ENCODE assay signal across 19 cellular contexts in the genomic region with DNA sequence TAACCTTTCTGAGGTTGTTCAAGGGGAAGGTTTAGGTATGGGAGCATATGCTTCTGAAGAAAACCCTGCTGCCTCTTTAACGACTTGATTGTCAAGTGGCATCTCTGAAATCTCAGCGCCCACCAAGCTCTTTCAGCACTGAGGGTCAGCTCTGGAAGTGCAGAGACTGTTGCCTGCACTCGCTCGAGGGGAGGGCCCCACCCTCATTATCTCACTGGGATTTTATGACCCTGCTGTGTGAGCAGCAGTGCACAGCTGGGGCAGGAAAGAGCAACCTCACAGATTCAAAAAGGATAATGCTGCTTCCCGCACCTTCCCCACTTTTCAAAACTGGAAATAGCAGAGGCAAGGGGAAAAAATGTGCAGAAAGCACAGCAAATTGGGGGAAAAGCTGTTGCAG.
"Had no signal": no experiment of that assay in that cellular context is flagged by ENCODE, and none has a peak within 500 bp of the region (broad histone marks: within the 10 kb centered on the region; RNA-seq: fewer than 3 reads in every experiment).

No MANE protein-coding gene starts in this region.

- ATAC-seq: activated CD4-positive, CD25-positive, alpha-beta regulatory T cell treated with anti-CD3 and anti-CD28 coated beads, Interleukin-2, amount 50 U/mL, for 24 hours; activated T-cell treated with anti-CD3 and anti-CD28 coated beads, Interleukin-2, amount 50 U/mL, for 72 hours; foreskin keratinocyte; left ventricle myocardium superior; pancreas; psoas muscle; stimulated activated naive CD8-positive, alpha-beta T cell treated with anti-CD3 and anti-CD28 coated beads, Interleukin-15, Interleukin-2, amounts not matched to agents 100 U/mL and 50 U/mL, for 24 hours had no signal

- H3K4me1 ChIP-seq: foreskin keratinocyte, pancreas, psoas muscle, right atrium auricular region had no signal

- H3K36me3 ChIP-seq: cardiac muscle cell, pancreas, right atrium auricular region had no signal

- H3K4me1 Mint-ChIP-seq: activated CD4-positive, alpha-beta memory T cell treated with anti-CD3 and anti-CD28 coated beads, Interleukin-2, amount 10 ng/mL, durations not matched to agents 7 days and 5 days; activated CD4-positive, alpha-beta T cell treated with anti-CD3 and anti-CD28 coated beads, Interleukin-2, amount 10 ng/mL, durations not matched to agents 24 days and 14 days; activated naive CD4-positive, alpha-beta T cell treated with anti-CD3 and anti-CD28 coated beads, Interleukin-2, amount 10 ng/mL, durations not matched to agents 7 days and 5 days; immature natural killer cell had no signal

- H3K27ac Mint-ChIP-seq: activated CD4-positive, alpha-beta memory T cell treated with anti-CD3 and anti-CD28 coated beads, Interleukin-2, amount 10 ng/mL, durations not matched to agents 7 days and 5 days; activated CD4-positive, alpha-beta T cell treated with anti-CD3 and anti-CD28 coated beads, Interleukin-2, amount 10 ng/mL, durations not matched to agents 24 days and 14 days; activated naive CD4-positive, alpha-beta T cell treated with anti-CD3 and anti-CD28 coated beads, Interleukin-2, amount 10 ng/mL, durations not matched to agents 7 days and 5 days; activated T-cell treated with anti-CD3 and anti-CD28 coated beads, Interleukin-2, amount 50 U/mL, for 72 hours; immature natural killer cell; nephron had no signal

- H3K4me3 ChIP-seq: cardiac muscle cell, pancreas, psoas muscle, right atrium auricular region had no signal

- H3K9me3 Mint-ChIP-seq: nephron had no signal

- H3K9me3 ChIP-seq: pancreas, psoas muscle, right atrium auricular region had no signal

- H3K27me3 ChIP-seq: foreskin keratinocyte, pancreas, right atrium auricular region had no signal

- H3K27ac ChIP-seq: cardiac muscle cell, foreskin keratinocyte, pancreas, psoas muscle, right atrium auricular region, VCaP had no signal

- FAIRE-seq: pancreas had no signal

- DNase-seq: activated CD4-positive, alpha-beta memory T cell treated with anti-CD3 and anti-CD28 coated beads, Interleukin-2, amount 10 ng/mL, durations not matched to agents 7 days and 5 days; activated CD4-positive, alpha-beta T cell treated with anti-CD3 and anti-CD28 coated beads, Interleukin-2, amount 10 ng/mL, durations not matched to agents 24 days and 14 days; activated effector memory CD4-positive, alpha-beta T cell treated with anti-CD3 and anti-CD28 coated beads, Interleukin-2, amount 50 U/mL, for 16 hours; activated naive CD4-positive, alpha-beta T cell treated with anti-CD3 and anti-CD28 coated beads, Interleukin-2, amount 10 ng/mL, durations not matched to agents 7 days and 5 days; activated T-cell treated with anti-CD3 and anti-CD28 coated beads, Interleukin-2, amount 50 U/mL, for 72 hours; amygdala; effector memory CD4-positive, alpha-beta T cell; foreskin keratinocyte; immature natural killer cell; left ventricle myocardium superior; pancreas; psoas muscle; stimulated activated CD4-positive, alpha-beta T cell treated with anti-CD3 and anti-CD28 coated beads, Interleukin-4, amount 100 ng/mL, for 4 hours; stimulated activated naive CD8-positive, alpha-beta T cell treated with anti-CD3 and anti-CD28 coated beads, Interleukin-15, Interleukin-2, amounts not matched to agents 100 U/mL and 50 U/mL, for 24 hours had no signal

- H3K4me3 Mint-ChIP-seq: activated CD4-positive, alpha-beta memory T cell treated with anti-CD3 and anti-CD28 coated beads, Interleukin-2, amount 10 ng/mL, durations not matched to agents 7 days and 5 days; activated CD4-positive, alpha-beta T cell treated with anti-CD3 and anti-CD28 coated beads, Interleukin-2, amount 10 ng/mL, durations not matched to agents 24 days and 14 days; activated naive CD4-positive, alpha-beta T cell treated with anti-CD3 and anti-CD28 coated beads, Interleukin-2, amount 10 ng/mL, durations not matched to agents 7 days and 5 days; activated T-cell treated with anti-CD3 and anti-CD28 coated beads, Interleukin-2, amount 50 U/mL, for 72 hours; immature natural killer cell; nephron had no signal

- H3K36me3 Mint-ChIP-seq: activated naive CD4-positive, alpha-beta T cell treated with anti-CD3 and anti-CD28 coated beads, Interleukin-2, amount 10 ng/mL, durations not matched to agents 7 days and 5 days had no signal
